In the genomic region with DNA sequence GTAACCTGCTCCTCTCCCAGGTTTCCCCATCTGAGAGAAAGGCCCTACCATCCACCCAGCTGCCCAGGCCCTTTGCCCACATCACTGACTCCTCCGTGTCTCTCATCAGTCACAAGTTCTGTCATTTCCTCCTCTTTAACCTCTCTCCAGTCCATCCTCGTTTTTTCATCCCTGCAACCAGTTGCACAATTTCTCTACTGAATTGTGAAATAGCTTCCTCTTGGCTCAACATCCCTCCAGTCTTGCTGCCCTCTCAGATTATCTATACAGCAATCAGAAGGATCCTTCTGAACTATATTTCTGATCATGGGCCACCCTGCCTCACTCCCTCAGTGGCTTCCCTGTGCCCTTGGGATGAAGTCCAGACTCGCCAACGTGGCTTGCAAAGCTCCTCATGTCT, we compare ENCODE assay signal across 12 cellular contexts. TPM values are rescaled to one million over a fixed set of nuclear protein-coding genes. Genes with fewer than 3 reads are reported as not detected.
DNase-seq lines count a peak whose midpoint lies in the region; FAIRE-seq and TF ChIP-seq lines count a peak whose summit lies in the region.
"Had no signal": no experiment of that assay in that cellular context is flagged by ENCODE, and none has a peak within 500 bp of the region (broad histone marks: within the 10 kb centered on the region; RNA-seq: fewer than 3 reads in every experiment).

No MANE protein-coding gene starts in this region.

- DNase-seq in AG09319 (ENCODE audit: extremely low read depth, low read depth) (peak; percentile 11), HT1080 (ENCODE audit: low read depth) (peak; percentile 90), astrocyte (ENCODE audit: low read depth) (peak; percentile 3), lower leg skin (ENCODE audit: low spot score in 2 of 2) (peak; percentile 55 to 81), SHP77 (lab: John Stamatoyannopoulos, UW) (no peak), NCI-H187 (lab: John Stamatoyannopoulos, UW) (no peak), smooth muscle cell (lab: John Stamatoyannopoulos, UW; ENCODE audit: unreplicated experiment) (no peak)
- no peak for DNase-seq in CD8-positive, alpha-beta memory T cell
- DNase-seq: activated CD4-positive, alpha-beta T cell treated with anti-CD3 and anti-CD28 coated beads, Interleukin-2, amount 50 U/mL, for 4 hours; effector CD8-positive, alpha-beta T cell; NCI-H446 treated with DMSO at 0.1 percent for 48 hours; occipital lobe had no signal

- H4K20me1 ChIP-seq in astrocyte (ENCODE audit: insufficient read depth, low read length) (no peaks in the 10 kb centered on the region), smooth muscle cell (ENCODE audit: low read depth) (no peaks in the 10 kb centered on the region)

- peaks cover 13% of the 10 kb centered on the region for H3K36me3 Mint-ChIP-seq in astrocyte (ENCODE audit: low read depth, unreplicated experiment)
- peaks cover 0 to 47% (median 6%) of the 10 kb centered on the region in 3 donors for H3K36me3 Mint-ChIP-seq in CD8-positive, alpha-beta memory T cell

- 48% methylated on average over 4 of the region's 4 CpGs for WGBS in lower leg skin, 2 donors
- WGBS in smooth muscle cell (ENCODE audit: low lambda C conversion rate): 53% methylated on average over 4 of the region's 4 CpGs

- H3K79me2 ChIP-seq in astrocyte (ENCODE audit: insufficient read depth, low read length) (no peaks in the 10 kb centered on the region), smooth muscle cell (ENCODE audit: low read depth) (no peaks in the 10 kb centered on the region)

- no peak overlapping the region for H2AFZ ChIP-seq in astrocyte (ENCODE audit: low read depth, low read length)
- H2AFZ ChIP-seq in smooth muscle cell (ENCODE audit: low read depth): no peak overlapping the region

- no peaks in the 10 kb centered on the region for H3K27me3 ChIP-seq in astrocyte (ENCODE audit: insufficient read depth, low read length)
- H3K27me3 ChIP-seq in CD8-positive, alpha-beta memory T cell (ENCODE audit: insufficient read depth, low read length, poor library complexity, severe bottlenecking): no peaks in the 10 kb centered on the region
- H3K27me3 ChIP-seq in smooth muscle cell (ENCODE audit: low read depth): no peaks in the 10 kb centered on the region

- H3K4me3 ChIP-seq in astrocyte (ENCODE audit: insufficient read depth, low read depth, low read length) (no peak overlapping the region), lower leg skin (ENCODE audit: low read depth, poor library complexity, severe bottlenecking) (no peak overlapping the region), smooth muscle cell (no peak overlapping the region)
- H3K4me3 ChIP-seq in CD8-positive, alpha-beta memory T cell (ENCODE audit: low read length): no peak overlapping the region

- H3K9ac ChIP-seq in astrocyte (ENCODE audit: low read length) (no peak overlapping the region), smooth muscle cell (ENCODE audit: low read depth) (no peak overlapping the region)

- H3K4me1 ChIP-seq in astrocyte (ENCODE audit: insufficient read depth, low read length) (no peaks in the 10 kb centered on the region), smooth muscle cell (ENCODE audit: low read depth) (no peaks in the 10 kb centered on the region)
- no peaks in the 10 kb centered on the region for H3K4me1 ChIP-seq in CD8-positive, alpha-beta memory T cell (ENCODE audit: insufficient read depth, low read length)

- H3K4me2 ChIP-seq in astrocyte (ENCODE audit: low read length): no peak overlapping the region
- H3K4me2 ChIP-seq in smooth muscle cell: no peak overlapping the region

- H3K27me3 Mint-ChIP-seq in astrocyte (ENCODE audit: low read depth, unreplicated experiment): no peaks in the 10 kb centered on the region
- H3K27me3 Mint-ChIP-seq in CD8-positive, alpha-beta memory T cell: peaks cover 0 to 1% of the 10 kb centered on the region in 2 donors

- intact Hi-C loops in lower leg skin (cut with DNase I; ENCODE audit: low total_unique reads): no loop called here

- H3K4me1 Mint-ChIP-seq in astrocyte (ENCODE audit: low read depth, unreplicated experiment): no peaks in the 10 kb centered on the region
- peaks cover 0 to 5% (median 4%) of the 10 kb centered on the region in 3 donors for H3K4me1 Mint-ChIP-seq in CD8-positive, alpha-beta memory T cell

- FAIRE-seq in astrocyte (lab: Jason Lieb, UNC): no peak

- H3K9me3 ChIP-seq in astrocyte (ENCODE audit: insufficient read depth, low read depth, low read length) (no peaks in the 10 kb centered on the region), smooth muscle cell (replicated peaks; ENCODE audit: low read depth) (no peaks in the 10 kb centered on the region)
- no peaks in the 10 kb centered on the region for H3K9me3 ChIP-seq in CD8-positive, alpha-beta memory T cell (ENCODE audit: low read length)

- no peaks in the 10 kb centered on the region for H3F3A ChIP-seq in smooth muscle cell (ENCODE audit: low read depth)

- H3K27ac ChIP-seq in astrocyte (ENCODE audit: low read depth, low read length) (no peak overlapping the region), smooth muscle cell (ENCODE audit: low read depth) (no peak overlapping the region)
- no peak overlapping the region for H3K27ac ChIP-seq in CD8-positive, alpha-beta memory T cell (ENCODE audit: low read depth, low read length)

- H3K4me3 Mint-ChIP-seq in astrocyte (ENCODE audit: unreplicated experiment): no peak overlapping the region
- no peak overlapping the region for H3K4me3 Mint-ChIP-seq in CD8-positive, alpha-beta memory T cell

- TF ChIP-seq POLR2A in lower leg skin (IDR thresholded peaks at IDR 0.05): no peak

- TF ChIP-seq CTCF in AG09319 (IDR thresholded peaks at IDR 0.05; ENCODE audit: low read depth, low read length) (no peak), astrocyte (IDR thresholded peaks at IDR 0.05; ENCODE audit: insufficient read depth, low read depth, low read length) (no peak), lower leg skin (IDR thresholded peaks at IDR 0.05) (no peak), smooth muscle cell (IDR thresholded peaks at IDR 0.05; ENCODE audit: borderline replicate concordance, insufficient read depth, poor library complexity, severe bottlenecking) (no peak)

- H3K36me3 ChIP-seq in astrocyte (ENCODE audit: insufficient read depth, low read length) (peaks cover 6% of the 10 kb centered on the region), smooth muscle cell (ENCODE audit: low read depth) (peaks cover 5% of the 10 kb centered on the region)
- H3K36me3 ChIP-seq in CD8-positive, alpha-beta memory T cell (ENCODE audit: insufficient read depth, low read length): no peaks in the 10 kb centered on the region

- no peaks in the 10 kb centered on the region for H3K9me3 Mint-ChIP-seq in astrocyte (ENCODE audit: unreplicated experiment)
- H3K9me3 Mint-ChIP-seq in CD8-positive, alpha-beta memory T cell: no peaks in the 10 kb centered on the region

- no peak overlapping the region for H3K27ac Mint-ChIP-seq in astrocyte (ENCODE audit: unreplicated experiment)
- peak overlapping the region in 4 of 8 donors; percentile 22 to 43 (median 30) for H3K27ac Mint-ChIP-seq in CD8-positive, alpha-beta memory T cell

- CTCF ChIA-PET in CD8-positive, alpha-beta memory T cell (lab: Charles Lee): no interaction called here

- POLR2A ChIA-PET in CD8-positive, alpha-beta memory T cell (lab: Charles Lee): interaction anchor here (0.5 kb wide), 1 partner anchor 32 kb away, joined by 3 read pairs; no protein-coding TSS in a partner anchor

RNA-seq across cellular contexts. Expression of gene FAM161B, which starts 6.8 kb away (rescaled TPM):
- 1.8 and 2.0 TPM in 2 replicates for total RNA-seq in HT1080 (2014; rRNA removed; shearing (Covaris generic))
- polyA plus RNA-seq in HT1080 (2015; cell fraction: cytosol; rRNA removed): 0.98 and 1.5 TPM in 2 replicates
- polyA plus RNA-seq in HT1080 (2015; cell fraction: nucleus; rRNA removed): 2.3 and 2.8 TPM in 2 replicates
- total RNA-seq in astrocyte (2.6 and 3.0 TPM in 2 replicates), lower leg skin (1 to 10 TPM; 1.7 to 3.8 (median 3.2) TPM), smooth muscle cell (2.7 and 4.7 TPM in 2 replicates)
- total RNA-seq in CD8-positive, alpha-beta memory T cell: 1 to 10 TPM; 1.7 to 2.1 TPM
- polyA plus RNA-seq in CD8-positive, alpha-beta memory T cell: 3.3 TPM
- 3.9 and 6.3 TPM in 2 replicates for polyA plus RNA-seq in smooth muscle cell

RNA-seq across cellular contexts. Expression of gene COQ6, which starts 7.0 kb away (rescaled TPM):
- 17.4 and 29.0 TPM in 2 replicates for total RNA-seq in HT1080 (2014; rRNA removed; shearing (Covaris generic))
- 19.1 and 22.0 TPM in 2 replicates for polyA plus RNA-seq in HT1080 (2015; cell fraction: cytosol; rRNA removed)
- 56.2 and 59.6 TPM in 2 replicates for polyA plus RNA-seq in HT1080 (2015; cell fraction: nucleus; rRNA removed)
- total RNA-seq in astrocyte (12.8 and 15.3 TPM in 2 replicates), lower leg skin (10 to 100 TPM; 20.9 to 42.7 (median 38.7) TPM), smooth muscle cell (9.6 and 16.8 TPM in 2 replicates)
- total RNA-seq in CD8-positive, alpha-beta memory T cell: 10 to 100 TPM; 20.9 to 22.1 TPM
- 18.5 TPM for polyA plus RNA-seq in CD8-positive, alpha-beta memory T cell
- 18.2 and 22.3 TPM in 2 replicates for polyA plus RNA-seq in smooth muscle cell

RNA-seq across cellular contexts. Expression of gene ZNF410, which starts 56.4 kb away (rescaled TPM):
- 61.2 and 64.5 TPM in 2 replicates for total RNA-seq in HT1080 (2014; rRNA removed; shearing (Covaris generic))
- polyA plus RNA-seq in HT1080 (2015; cell fraction: cytosol; rRNA removed): 39.1 and 41.5 TPM in 2 replicates
- polyA plus RNA-seq in HT1080 (2015; cell fraction: nucleus; rRNA removed): 39.5 and 41.9 TPM in 2 replicates
- total RNA-seq in astrocyte (38.7 and 42.9 TPM in 2 replicates), lower leg skin (10 to 100 TPM; 38.7 to 55.3 (median 50.5) TPM), smooth muscle cell (67.3 and 67.4 TPM in 2 replicates)
- total RNA-seq in CD8-positive, alpha-beta memory T cell: 10 to 100 TPM; 65.2 to 72.4 TPM
- 76.4 TPM for polyA plus RNA-seq in CD8-positive, alpha-beta memory T cell
- polyA plus RNA-seq in smooth muscle cell: 45.1 and 46.9 TPM in 2 replicates

Comparison
In these comparisons a context has a peak if more than half of its experiments do, and no peak if none do; other contexts are left out.
1. DNase-seq: peak in AG09319 (single experiment), HT1080 (single experiment), astrocyte (single experiment) and lower leg skin (2 of 2); none in SHP77 (0 of 2), CD8-positive, alpha-beta memory T cell (0 of 5), NCI-H187 (0 of 2) and smooth muscle cell (single experiment).